ENCODE assay signal across 15 cellular contexts in genomic region chr21:34509151-34509550, GRCh38. TPM values are rescaled to one million over a fixed set of nuclear protein-coding genes. Genes with fewer than 3 reads are reported as not detected.
DNase-seq lines count a peak whose midpoint lies in the region; ATAC-seq and TF ChIP-seq lines count a peak whose summit lies in the region.
"Had no signal": no experiment of that assay in that cellular context is flagged by ENCODE, and none has a peak within 500 bp of the region (broad histone marks: within the 10 kb centered on the region; RNA-seq: fewer than 3 reads in every experiment).

No MANE protein-coding gene starts in this region.

- no peaks in the 10 kb centered on the region for H3F3A ChIP-seq in SK-N-SH (replicated peaks; ENCODE audit: insufficient read depth)

- 97% methylated on average over 2 of the region's 4 CpGs for WGBS in SK-N-SH (ENCODE audit: low lambda C conversion rate)
- 89 to 92% methylated on average over 4 of the region's 4 CpGs for WGBS in tibial nerve, 2 donors

- TF ChIP-seq POLR2A in tibial nerve (IDR thresholded peaks at IDR 0.05) = no peak

- TF ChIP-seq CTCF in SK-N-SH (IDR thresholded peaks at IDR 0.05) (peak; percentile 30), HFFc6 (IDR thresholded peaks at IDR 0.05) (peak; percentile 62), chondrocyte (IDR thresholded peaks at IDR 0.05) (peak; percentile 43), osteocyte (IDR thresholded peaks at IDR 0.05) (peak; percentile 32), tibial nerve (IDR thresholded peaks at IDR 0.05) (peak in 1 of 5 experiments; percentile 10)

- H3K36me3 ChIP-seq in SK-N-SH (replicated peaks in 1 of 2; ENCODE audit: control insufficient read depth in 1 of 2, insufficient read depth in 2 of 2, low read length in 1 of 2) (no peaks in the 10 kb centered on the region), tibial nerve (no peaks in the 10 kb centered on the region)
- H3K36me3 ChIP-seq: suprapubic skin had no signal

- H3K4me3 Mint-ChIP-seq in HFFc6 (no peak overlapping the region), chondrocyte (ENCODE audit: unreplicated experiment) (no peak overlapping the region), osteocyte (ENCODE audit: unreplicated experiment) (no peak overlapping the region)
- H3K4me3 Mint-ChIP-seq in activated T-cell treated with anti-CD3 and anti-CD28 coated beads, Interleukin-2, amount 50 U/mL, for 4 hours = no peak overlapping the region

- no peak for TF ChIP-seq RAD21 in SK-N-SH (IDR thresholded peaks at IDR 0.05; ENCODE audit: low read length)

- H3K27me3 ChIP-seq in SK-N-SH (ENCODE audit: insufficient read depth) = no peaks in the 10 kb centered on the region; the same call in 1 of the 2 replicates
- H3K27me3 ChIP-seq in tibial nerve = no peaks in the 10 kb centered on the region
- H3K27me3 ChIP-seq: suprapubic skin had no signal

- POLR2A ChIA-PET in SK-N-SH (lab: Yijun Ruan, JAX) = no interaction called here

- no peak for TF ChIP-seq EP300 in SK-N-SH (IDR thresholded peaks at IDR 0.05; ENCODE audit: borderline replicate concordance in 1 of 2, low read depth in 1 of 2, low read length in 1 of 2)
- TF ChIP-seq EP300 in tibial nerve (IDR thresholded peaks at IDR 0.05) = no peak

- H3K9me3 Mint-ChIP-seq in HFFc6 (no peaks in the 10 kb centered on the region), chondrocyte (ENCODE audit: low read depth) (no peaks in the 10 kb centered on the region), osteocyte (ENCODE audit: unreplicated experiment) (no peaks in the 10 kb centered on the region)
- no peaks in the 10 kb centered on the region for H3K9me3 Mint-ChIP-seq in activated T-cell treated with anti-CD3 and anti-CD28 coated beads, Interleukin-2, amount 50 U/mL, for 4 hours

- no peaks in the 10 kb centered on the region for H3K79me2 ChIP-seq in SK-N-SH (ENCODE audit: insufficient read depth)

- no peaks in the 10 kb centered on the region for H3K4me1 ChIP-seq in SK-N-SH (ENCODE audit: control insufficient read depth in 1 of 2, insufficient read depth in 2 of 2, low read depth in 1 of 2, low read length in 1 of 2)
- H3K4me1 ChIP-seq in tibial nerve = peaks cover 0 to 16% (median 5%) of the 10 kb centered on the region in 4 donors

- H3K36me3 Mint-ChIP-seq in HFFc6 (ENCODE audit: low read depth) (no peaks in the 10 kb centered on the region), chondrocyte (ENCODE audit: low read depth) (no peaks in the 10 kb centered on the region), osteocyte (ENCODE audit: unreplicated experiment) (no peaks in the 10 kb centered on the region)
- H3K36me3 Mint-ChIP-seq in activated T-cell treated with anti-CD3 and anti-CD28 coated beads, Interleukin-2, amount 50 U/mL, for 4 hours (ENCODE audit: insufficient read depth) = no peaks in the 10 kb centered on the region

- DNase-seq in SK-N-SH (no peak), HFFc6 (no peak), chondrocyte (ENCODE audit: low spot score) (no peak), osteocyte (ENCODE audit: extremely low spot score, unreplicated experiment) (no peak), tibial nerve (ENCODE audit: low spot score in 2 of 2) (no peak)
- DNase-seq in activated T-cell treated with anti-CD3 and anti-CD28 coated beads, Interleukin-2, amount 50 U/mL, for 4 hours = no peak
- DNase-seq in activated CD4-positive, alpha-beta T cell treated with anti-CD3 and anti-CD28 coated beads for 4 hours = no peak
- DNase-seq: activated CD8-positive, alpha-beta memory T cell treated with anti-CD3 and anti-CD28 coated beads, Interleukin-2, amount 50 U/mL, for 48 hours; cortex of kidney; NCI-H2081 treated with DMSO at 0.1 percent for 48 hours; nucleus accumbens had no signal

- H3K9ac ChIP-seq in SK-N-SH = no peak overlapping the region
- H3K9ac ChIP-seq: KMS-11 had no signal

- no peak overlapping the region for H2AFZ ChIP-seq in SK-N-SH (ENCODE audit: low read depth)

- no peaks in the 10 kb centered on the region for H3K9me3 ChIP-seq in SK-N-SH
- no peaks in the 10 kb centered on the region for H3K9me3 ChIP-seq in tibial nerve
- H3K9me3 ChIP-seq: suprapubic skin had no signal

- ATAC-seq in SK-N-SH treated with all-trans-retinoic acid at 6 μM for 48 hours = no peak
- no peak for ATAC-seq in activated T-cell treated with anti-CD3 and anti-CD28 coated beads, Interleukin-2, amount 50 U/mL, for 4 hours

- no peak overlapping the region for H3K27ac ChIP-seq in SK-N-SH (ENCODE audit: low read depth in 2 of 2, low read length in 1 of 2)
- no peak overlapping the region for H3K27ac ChIP-seq in tibial nerve
- H3K27ac ChIP-seq: KMS-11, suprapubic skin, VCaP had no signal

- no peaks in the 10 kb centered on the region for H3K9me2 ChIP-seq in SK-N-SH

- no peak overlapping the region for H3K4me3 ChIP-seq in SK-N-SH (ENCODE audit: low read depth in 2 of 2, low read length in 1 of 2)
- no peak overlapping the region for H3K4me3 ChIP-seq in tibial nerve
- H3K4me3 ChIP-seq: suprapubic skin had no signal

- H3K27me3 Mint-ChIP-seq in HFFc6 (ENCODE audit: insufficient read depth) (peaks cover 12% of the 10 kb centered on the region), chondrocyte (ENCODE audit: low read depth) (no peaks in the 10 kb centered on the region), osteocyte (ENCODE audit: unreplicated experiment) (no peaks in the 10 kb centered on the region)
- H3K27me3 Mint-ChIP-seq in activated T-cell treated with anti-CD3 and anti-CD28 coated beads, Interleukin-2, amount 50 U/mL, for 4 hours (ENCODE audit: low read depth) = peaks cover 9% of the 10 kb centered on the region

- H3K27ac Mint-ChIP-seq in HFFc6 (no peak overlapping the region), chondrocyte (ENCODE audit: unreplicated experiment) (no peak overlapping the region), osteocyte (ENCODE audit: unreplicated experiment) (no peak overlapping the region)

- no peak overlapping the region for H3K4me2 ChIP-seq in SK-N-SH
- H3K4me2 ChIP-seq: KMS-11 had no signal

- peaks cover 14% of the 10 kb centered on the region; the same call in 1 of the 2 replicates for H3K4me1 Mint-ChIP-seq in HFFc6 (ENCODE audit: low read depth)
- H3K4me1 Mint-ChIP-seq in chondrocyte (ENCODE audit: low read depth) = no peaks in the 10 kb centered on the region
- H3K4me1 Mint-ChIP-seq in osteocyte (ENCODE audit: unreplicated experiment) = peaks cover 1% of the 10 kb centered on the region
- H3K4me1 Mint-ChIP-seq in activated T-cell treated with anti-CD3 and anti-CD28 coated beads, Interleukin-2, amount 50 U/mL, for 4 hours (ENCODE audit: low read depth) = no peaks in the 10 kb centered on the region

- CTCF ChIA-PET in SK-N-SH (lab: Yijun Ruan, JAX) = interaction anchor here (0.7 to 2.2 kb wide), 3 partner anchors 14 to 639 kb away, joined by 3 to 6 read pairs (median 4); no protein-coding TSS in a partner anchor

- H4K20me1 ChIP-seq in SK-N-SH (ENCODE audit: insufficient read depth) = no peaks in the 10 kb centered on the region

TF ChIP-seq in SK-N-SH, 30 proteins besides CTCF, POLR2A, EP300 and RAD21:
- TF ChIP-seq GABPA (IDR thresholded peaks at IDR 0.05; ENCODE audit: low read depth) (no peak), SMC3 (IDR thresholded peaks at IDR 0.05; ENCODE audit: low read depth, low read length) (no peak), CHD2 (IDR thresholded peaks at IDR 0.05; ENCODE audit: low read length, partially characterized antibody) (no peak), FOXM1 (IDR thresholded peaks at IDR 0.05; ENCODE audit: low read depth) (no peak), GATA2 (CRISPR knock-in tag; IDR thresholded peaks at IDR 0.05) (no peak), SIN3A (IDR thresholded peaks at IDR 0.05; ENCODE audit: borderline replicate concordance, low read depth, low read length) (no peak), RCOR1 (IDR thresholded peaks at IDR 0.05; ENCODE audit: low read length) (no peak), NFIC (IDR thresholded peaks at IDR 0.05; ENCODE audit: borderline replicate concordance) (no peak), EZH2phosphoT487 (IDR thresholded peaks at IDR 0.05; ENCODE audit: borderline replicate concordance, low read depth) (no peak), MAX (IDR thresholded peaks at IDR 0.05; ENCODE audit: low read depth) (no peak), POLR2AphosphoS5 (IDR thresholded peaks at IDR 0.05; ENCODE audit: low read depth, low read length) (no peak)

TF ChIP-seq in SK-N-SH treated with all-trans-retinoic acid at 6 μM for 48 hours, 23 proteins besides CTCF, POLR2A, EP300 and RAD21:
- TF ChIP-seq TSHZ2 (CRISPR knock-in tag; IDR thresholded peaks at IDR 0.05) = no peak
- TF ChIP-seq OSR1 (CRISPR knock-in tag; IDR thresholded peaks at IDR 0.05) = no peak
- TF ChIP-seq ZC3H10 (CRISPR knock-in tag; IDR thresholded peaks at IDR 0.05) = no peak
- TF ChIP-seq RARB (CRISPR knock-in tag; IDR thresholded peaks at IDR 0.05) = no peak
- TF ChIP-seq ZFP3 (CRISPR knock-in tag; IDR thresholded peaks at IDR 0.05) = no peak

RNA-seq across cellular contexts. Expression of gene KCNE1, which starts 2.9 kb away (rescaled TPM):
- 0.06 and 0.16 TPM in 2 replicates for polyA plus RNA-seq in SK-N-SH (2012; rRNA removed)
- polyA plus RNA-seq in SK-N-SH (2012; cell fraction: cytosol; rRNA removed) = 0.05 and 0.09 TPM in 2 replicates
- polyA plus RNA-seq in SK-N-SH (2012; cell fraction: nucleus; rRNA removed) = 0.20 and 0.32 TPM in 2 replicates
- 1 to 10 TPM in 1 of 6 experiments, under 1 TPM in 5; 0.71 to 1.3 (median 0.85) TPM for total RNA-seq in HFFc6 (2021; fragmentation: NEBNext Ultra II Directional; extraction: Animal tissue kit (Norgen Biotek cat#: 25700))
- 0.32 to 0.70 TPM (median 0.38 TPM) in 3 replicates for total RNA-seq in chondrocyte
- 0.44 and 0.59 TPM in 2 replicates for total RNA-seq in osteocyte
- total RNA-seq in tibial nerve = 10 to 100 TPM in 1 of 4 donors, 1 to 10 TPM in 3; 2.2 to 10.2 (median 2.9) TPM
- total RNA-seq in activated T-cell treated with anti-CD3 and anti-CD28 coated beads, Interleukin-2, amount 50 U/mL, for 4 hours = under 1 TPM; 0.22 to 0.26 (median 0.25) TPM
